In genomic region chr12:123267991-123268843, GRCh38 we compare ENCODE assay signal across 9 cellular contexts. TPM values are rescaled to one million over a fixed set of nuclear protein-coding genes. Genes with fewer than 3 reads are reported as not detected.
DNase-seq lines count a peak whose midpoint lies in the region; ATAC-seq and TF ChIP-seq lines count a peak whose summit lies in the region.
"Had no signal": no experiment of that assay in that cellular context is flagged by ENCODE, and none has a peak within 500 bp of the region (broad histone marks: within the 10 kb centered on the region; RNA-seq: fewer than 3 reads in every experiment).

No MANE protein-coding gene starts in this region.

- H3K27me3 ChIP-seq in SK-N-SH (ENCODE audit: insufficient read depth) = no peaks in the 10 kb centered on the region
- no peaks in the 10 kb centered on the region for H3K27me3 ChIP-seq in heart right ventricle
- H3K27me3 ChIP-seq in sigmoid colon = no peaks in the 10 kb centered on the region

- peaks cover 30% of the 10 kb centered on the region for H4K20me1 ChIP-seq in SK-N-SH (ENCODE audit: insufficient read depth)
- no peaks in the 10 kb centered on the region for H4K20me1 ChIP-seq in OCI-LY7 (ENCODE audit: insufficient read depth, low read length)

- no peaks in the 10 kb centered on the region for H3K27me3 Mint-ChIP-seq in T-helper 1 cell treated with Interleukin-12 subunit alpha and Interleukin-12 subunit beta and Interleukin-4 antibody, amounts not matched to agents 30 μg/mL and 1 μg/mL, for 36 hours (ENCODE audit: low read depth)

- H3K4me2 ChIP-seq in SK-N-SH (peak overlapping the region; percentile 96; the same call in 1 of the 2 replicates), OCI-LY7 (ENCODE audit: low read length) (no peak overlapping the region)

- peaks cover 7 to 25% of the 10 kb centered on the region in 2 experiments for H3K36me3 ChIP-seq in SK-N-SH (replicated peaks in 1 of 2; ENCODE audit: control insufficient read depth in 1 of 2, insufficient read depth in 2 of 2, low read length in 1 of 2)
- peaks cover 0 to 40% (median 6%) of the 10 kb centered on the region in 9 donors for H3K36me3 ChIP-seq in heart right ventricle
- H3K36me3 ChIP-seq in sigmoid colon = peaks cover 0 to 40% (median 10%) of the 10 kb centered on the region in 4 donors
- peaks cover 17% of the 10 kb centered on the region; the same call in 1 of the 2 replicates for H3K36me3 ChIP-seq in OCI-LY7 (ENCODE audit: insufficient read depth, low read length)

- no peak overlapping the region for H2AFZ ChIP-seq in SK-N-SH (ENCODE audit: low read depth)
- H2AFZ ChIP-seq in OCI-LY7 (ENCODE audit: low read length) = no peak overlapping the region

- no peaks in the 10 kb centered on the region for H3K9me3 Mint-ChIP-seq in T-helper 1 cell treated with Interleukin-12 subunit alpha and Interleukin-12 subunit beta and Interleukin-4 antibody, amounts not matched to agents 30 μg/mL and 1 μg/mL, for 36 hours

- no peak for TF ChIP-seq CTCF in SK-N-SH (IDR thresholded peaks at IDR 0.05)
- no peak for TF ChIP-seq CTCF in heart right ventricle (IDR thresholded peaks at IDR 0.05)
- no peak for TF ChIP-seq CTCF in sigmoid colon (IDR thresholded peaks at IDR 0.05)
- TF ChIP-seq CTCF in OCI-LY7 (conservative IDR thresholded peaks at IDR 0.05; ENCODE audit: low read length) = no peak

- ATAC-seq in heart right ventricle (peak in 6 of 8 donors; percentile 4 to 26 (median 22)), GM18870 (IDR thresholded peaks at IDR 0.05; ENCODE audit: unreplicated experiment) (no peak), GM21390 (IDR thresholded peaks at IDR 0.05; ENCODE audit: unreplicated experiment) (no peak)

- POLR2A ChIA-PET in SK-N-SH (lab: Yijun Ruan, JAX) = interaction anchor here (1.0 to 3.5 kb wide), 7 partner anchors 10 to 190 kb away, joined by 4 to 47 read pairs (median 6); partner anchors contain the start of genes KMT5A, MPHOSPH9, MTRFR and SBNO1
- POLR2A ChIA-PET in OCI-LY7 (lab: Charles Lee) = interaction anchor here (0.6 to 1.0 kb wide), 2 partner anchors 36 to 132 kb away, joined by 3 to 4 read pairs; no protein-coding TSS in a partner anchor

- no TSS peak for BruUV-seq in OCI-LY7 (replicated peaks; lab: Mats Ljungman, UMichigan)

- H3K27ac ChIP-seq in SK-N-SH (ENCODE audit: low read depth in 2 of 2, low read length in 1 of 2) (peak overlapping the region; percentile 80 to 99; a peak in 3 of 4 replicates), heart right ventricle (peak overlapping the region in 8 of 10 donors; percentile 77 to 90 (median 84)), sigmoid colon (peak overlapping the region; percentile 84 to 90 (median 86)), OCI-LY7 (ENCODE audit: low read depth, low read length, poor library complexity, severe bottlenecking) (no peak overlapping the region)
- H3K27ac ChIP-seq: SK-N-MC had no signal

- intact Hi-C loops in heart right ventricle (cut with DNase I) = loop anchor here in 2 of 10 donors (10.0 kb wide), 2 partner anchors 87 to 327 kb away; no protein-coding TSS in a partner anchor
- intact Hi-C loops in sigmoid colon (cut with DNase I) = no loop called here
- intact Hi-C loops in OCI-LY7 (cut with micrococcal nuclease; ENCODE audit: unreplicated experiment) = no loop called here

- H3K4me3 ChIP-seq in SK-N-SH (ENCODE audit: low read depth in 2 of 2, low read length in 1 of 2) (peak overlapping the region in 1 of 2 experiments; percentile 15; a peak in 1 of 4 replicates), heart right ventricle (peak overlapping the region in 4 of 10 donors; percentile 14 to 86 (median 46)), sigmoid colon (no peak overlapping the region), OCI-LY7 (ENCODE audit: low read depth, low read length, poor library complexity, severe bottlenecking) (no peak overlapping the region)
- H3K4me3 ChIP-seq: SK-N-MC had no signal

- peaks cover 7% of the 10 kb centered on the region for H3F3A ChIP-seq in SK-N-SH (replicated peaks; ENCODE audit: insufficient read depth)

- 72% methylated on average over 12 of the region's 36 CpGs for WGBS in SK-N-SH (ENCODE audit: low lambda C conversion rate)
- 52 to 70% methylated on average over 36 of the region's 36 CpGs for WGBS in heart right ventricle, 2 donors
- WGBS in sigmoid colon, 2 donors = 53 to 77% methylated on average over 36 of the region's 36 CpGs

- H3K27ac Mint-ChIP-seq in T-helper 1 cell treated with Interleukin-12 subunit alpha and Interleukin-12 subunit beta and Interleukin-4 antibody, amounts not matched to agents 30 μg/mL and 1 μg/mL, for 36 hours = no peak overlapping the region

- TF ChIP-seq RAD21 in SK-N-SH (IDR thresholded peaks at IDR 0.05; ENCODE audit: low read length) = no peak

- H3K4me1 ChIP-seq in SK-N-SH (ENCODE audit: control insufficient read depth in 1 of 2, insufficient read depth in 2 of 2, low read depth in 1 of 2, low read length in 1 of 2) = peaks cover 5 to 46% of the 10 kb centered on the region in 2 experiments; a peak in 3 of 4 replicates
- peaks cover 3 to 43% (median 36%) of the 10 kb centered on the region in 9 donors for H3K4me1 ChIP-seq in heart right ventricle
- H3K4me1 ChIP-seq in sigmoid colon = peaks cover 0 to 44% (median 38%) of the 10 kb centered on the region in 4 donors
- peaks cover 21% of the 10 kb centered on the region for H3K4me1 ChIP-seq in OCI-LY7 (ENCODE audit: insufficient read depth, low read length, poor library complexity, severe bottlenecking)

- no peaks in the 10 kb centered on the region for H3K36me3 Mint-ChIP-seq in T-helper 1 cell treated with Interleukin-12 subunit alpha and Interleukin-12 subunit beta and Interleukin-4 antibody, amounts not matched to agents 30 μg/mL and 1 μg/mL, for 36 hours (ENCODE audit: low read depth)

- peak overlapping the region; percentile 42 for H3K4me3 Mint-ChIP-seq in T-helper 1 cell treated with Interleukin-12 subunit alpha and Interleukin-12 subunit beta and Interleukin-4 antibody, amounts not matched to agents 30 μg/mL and 1 μg/mL, for 36 hours

- H3K79me2 ChIP-seq in SK-N-SH (ENCODE audit: insufficient read depth) (peaks cover 89% of the 10 kb centered on the region), OCI-LY7 (ENCODE audit: insufficient read depth, low read depth, low read length) (peaks cover 11% of the 10 kb centered on the region; the same call in 1 of the 2 replicates)

- no peaks in the 10 kb centered on the region for H3K9me2 ChIP-seq in SK-N-SH
- H3K9me2 ChIP-seq in OCI-LY7 (ENCODE audit: insufficient read depth, low read length) = no peaks in the 10 kb centered on the region

- H3K9me3 ChIP-seq in SK-N-SH (no peaks in the 10 kb centered on the region), heart right ventricle (no peaks in the 10 kb centered on the region), sigmoid colon (no peaks in the 10 kb centered on the region), OCI-LY7 (ENCODE audit: low read length) (no peaks in the 10 kb centered on the region)

- no peak for TF ChIP-seq POLR2A in sigmoid colon (IDR thresholded peaks at IDR 0.05)

- peaks cover 16% of the 10 kb centered on the region for H3K4me1 Mint-ChIP-seq in T-helper 1 cell treated with Interleukin-12 subunit alpha and Interleukin-12 subunit beta and Interleukin-4 antibody, amounts not matched to agents 30 μg/mL and 1 μg/mL, for 36 hours (ENCODE audit: low read depth)

- CTCF ChIA-PET in SK-N-SH (lab: Yijun Ruan, JAX) = interaction anchor here (0.6 to 2.6 kb wide), 9 partner anchors 17 to 335 kb away, joined by 3 to 14 read pairs (median 5); partner anchors contain the start of genes DDX55, MPHOSPH9 and MTRFR
- CTCF ChIA-PET in OCI-LY7 (lab: Charles Lee; ENCODE audit: unreplicated experiment) = no interaction called here

- no peak overlapping the region for H3K9ac ChIP-seq in SK-N-SH

- no peak for DNase-seq in T-helper 1 cell
- DNase-seq in SK-N-SH = peak; percentile 85
- peak; percentile 35 to 46 for DNase-seq in heart right ventricle
- no peak for DNase-seq in sigmoid colon
- DNase-seq in OCI-LY7 (ENCODE audit: low spot score) = no peak

- TF ChIP-seq EP300 in SK-N-SH (IDR thresholded peaks at IDR 0.05; ENCODE audit: borderline replicate concordance in 1 of 2, low read depth in 1 of 2, low read length in 1 of 2) (peak in 1 of 2 experiments; percentile 56; a peak in 1 of 4 replicates), sigmoid colon (IDR thresholded peaks at IDR 0.05) (no peak)

TF ChIP-seq in SK-N-SH, 30 proteins besides CTCF, POLR2A, EP300 and RAD21 (continues in another document):
- no peak for TF ChIP-seq YY1 (IDR thresholded peaks at IDR 0.05; ENCODE audit: low read depth)

RNA-seq across cellular contexts. Expression of gene CDK2AP1, which starts 3.4 kb away (rescaled TPM):
- polyA plus RNA-seq in SK-N-SH (2012; rRNA removed) (208 and 231 TPM in 2 replicates), heart right ventricle (100 to 1,000 TPM in 1 of 2 donors, 10 to 100 TPM in 1; 83.1 to 188 TPM), sigmoid colon (100 to 1,000 TPM in 1 of 3 donors, 10 to 100 TPM in 2; 56.9 to 102 (median 95.5) TPM)
- polyA plus RNA-seq in SK-N-SH (2012; cell fraction: cytosol; rRNA removed) = 338 and 421 TPM in 2 replicates
- 37.9 and 59.8 TPM in 2 replicates for polyA plus RNA-seq in SK-N-SH (2012; cell fraction: nucleus; rRNA removed)
- total RNA-seq in heart right ventricle (10 to 100 TPM; 55.6 to 80.5 (median 63.4) TPM), sigmoid colon (100 to 1,000 TPM in 3 of 4 donors, 10 to 100 TPM in 1; 98.0 to 153 (median 127) TPM), OCI-LY7 (2022) (56.3 and 57.3 TPM in 2 replicates)
- 50.7 and 65.2 TPM in 2 replicates for total RNA-seq in OCI-LY7 (2014; rRNA removed; shearing (Covaris generic))

RNA-seq across cellular contexts. Expression of gene MTRFR, which starts 35.0 kb away (rescaled TPM):
- polyA plus RNA-seq in SK-N-SH (2012; rRNA removed) = 6.6 and 7.5 TPM in 2 replicates
- polyA plus RNA-seq in SK-N-SH (2012; cell fraction: cytosol; rRNA removed) = 7.1 and 8.2 TPM in 2 replicates
- 4.5 and 5.4 TPM in 2 replicates for polyA plus RNA-seq in SK-N-SH (2012; cell fraction: nucleus; rRNA removed)
- 10 to 100 TPM in 8 of 10 donors, 1 to 10 TPM in 2; 9.5 to 12.1 (median 10.8) TPM for total RNA-seq in heart right ventricle
- 10 to 100 TPM; 12.1 to 20.9 TPM for polyA plus RNA-seq in heart right ventricle
- total RNA-seq in sigmoid colon = 10 to 100 TPM in 3 of 4 donors, 1 to 10 TPM in 1; 9.3 to 19.1 (median 13.5) TPM
- polyA plus RNA-seq in sigmoid colon = 10 to 100 TPM in 1 of 3 donors, 1 to 10 TPM in 2; 7.8 to 16.3 (median 9.7) TPM
- 30.1 and 35.5 TPM in 2 replicates for total RNA-seq in OCI-LY7 (2014; rRNA removed; shearing (Covaris generic))
- 32.8 and 34.4 TPM in 2 replicates for total RNA-seq in OCI-LY7 (2022)

RNA-seq across cellular contexts. Expression of gene MPHOSPH9, which starts 35.3 kb away (rescaled TPM):
- 8.2 and 9.0 TPM in 2 replicates for polyA plus RNA-seq in SK-N-SH (2012; rRNA removed)
- 8.9 and 11.0 TPM in 2 replicates for polyA plus RNA-seq in SK-N-SH (2012; cell fraction: cytosol; rRNA removed)
- polyA plus RNA-seq in SK-N-SH (2012; cell fraction: nucleus; rRNA removed) = 17.8 and 27.7 TPM in 2 replicates
- total RNA-seq in heart right ventricle = 10 to 100 TPM; 19.7 to 33.6 (median 27.1) TPM
- 10 to 100 TPM in 1 of 2 donors, 1 to 10 TPM in 1; 4.1 to 11.3 TPM for polyA plus RNA-seq in heart right ventricle
- total RNA-seq in sigmoid colon = 10 to 100 TPM; 17.4 to 47.6 (median 22.6) TPM
- polyA plus RNA-seq in sigmoid colon = 10 to 100 TPM in 1 of 3 donors, 1 to 10 TPM in 2; 4.2 to 10.2 (median 4.2) TPM
- total RNA-seq in OCI-LY7 (2014; rRNA removed; shearing (Covaris generic)) = 136 and 166 TPM in 2 replicates
- total RNA-seq in OCI-LY7 (2022) = 88.3 and 102 TPM in 2 replicates

Comparison
In these comparisons a context has a peak if more than half of its experiments do, and no peak if none do; other contexts are left out.
1. DNase-seq: peak in SK-N-SH (single experiment) and heart right ventricle (2 of 2); none in T-helper 1 cell (0 of 5), sigmoid colon (single experiment) and OCI-LY7 (single experiment).
2. ATAC-seq: peak in heart right ventricle (6 of 8); none in GM18870 (single experiment) and GM21390 (single experiment).